1 cellular context compared by ENCODE assay signal in the genomic region with DNA sequence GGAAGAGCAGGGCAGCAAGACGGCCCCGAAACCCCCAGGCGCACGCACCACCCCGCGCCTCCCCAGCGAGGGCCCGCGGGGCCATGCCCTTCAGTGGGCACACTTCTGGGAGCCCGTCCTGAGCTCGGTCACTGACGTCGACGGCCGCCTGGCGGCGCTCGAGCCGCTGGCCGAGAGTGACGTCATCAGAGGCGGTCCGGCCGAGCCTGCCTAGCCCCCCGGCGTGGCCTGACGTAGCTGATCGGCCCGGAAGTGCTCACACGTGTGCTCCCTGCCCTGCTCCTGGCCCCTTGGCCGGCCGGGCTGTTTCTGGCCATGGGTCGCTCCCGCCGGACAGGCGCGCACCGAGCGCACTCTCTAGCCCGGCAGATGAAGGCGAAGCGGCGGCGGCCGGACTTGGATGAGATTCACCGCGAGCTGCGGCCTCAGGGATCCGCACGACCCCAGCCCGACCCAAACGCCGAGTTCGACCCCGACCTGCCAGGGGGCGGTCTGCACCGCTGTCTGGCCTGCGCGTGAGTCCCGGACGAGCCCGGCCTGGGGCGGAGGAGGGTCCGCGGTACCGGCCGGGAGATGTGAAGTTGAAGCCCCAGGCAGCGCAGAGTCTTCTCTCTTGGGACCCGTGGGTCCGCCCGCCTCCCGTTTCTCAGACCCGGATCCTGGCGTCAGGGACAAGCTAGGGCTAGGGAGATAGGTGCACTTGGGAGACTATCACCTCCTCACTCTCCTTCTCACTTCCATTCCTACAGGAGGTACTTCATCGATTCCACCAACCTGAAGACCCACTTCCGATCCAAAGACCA.
A peak's percentile ranks its signal among the peaks of the same experiment; 100 is the strongest.
TF ChIP-seq lines count a peak whose summit lies in the region.

TSS of gene ZNF593 (plus strand) at position 240 of the 803 bp plus-strand sequence. CDS start at position 316, 76 bp downstream.

TF ChIP-seq in HCT116, 20 proteins besides CTCF, POLR2A, EP300 and RAD21 (continued from another document):
- TF ChIP-seq, protein P1, sequence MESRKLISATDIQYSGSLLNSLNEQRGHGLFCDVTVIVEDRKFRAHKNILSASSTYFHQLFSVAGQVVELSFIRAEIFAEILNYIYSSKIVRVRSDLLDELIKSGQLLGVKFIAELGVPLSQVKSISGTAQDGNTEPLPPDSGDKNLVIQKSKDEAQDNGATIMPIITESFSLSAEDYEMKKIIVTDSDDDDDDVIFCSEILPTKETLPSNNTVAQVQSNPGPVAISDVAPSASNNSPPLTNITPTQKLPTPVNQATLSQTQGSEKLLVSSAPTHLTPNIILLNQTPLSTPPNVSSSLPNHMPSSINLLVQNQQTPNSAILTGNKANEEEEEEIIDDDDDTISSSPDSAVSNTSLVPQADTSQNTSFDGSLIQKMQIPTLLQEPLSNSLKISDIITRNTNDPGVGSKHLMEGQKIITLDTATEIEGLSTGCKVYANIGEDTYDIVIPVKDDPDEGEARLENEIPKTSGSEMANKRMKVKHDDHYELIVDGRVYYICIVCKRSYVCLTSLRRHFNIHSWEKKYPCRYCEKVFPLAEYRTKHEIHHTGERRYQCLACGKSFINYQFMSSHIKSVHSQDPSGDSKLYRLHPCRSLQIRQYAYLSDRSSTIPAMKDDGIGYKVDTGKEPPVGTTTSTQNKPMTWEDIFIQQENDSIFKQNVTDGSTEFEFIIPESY (IDR thresholded peaks at IDR 0.05; ENCODE audit: extremely low read depth, insufficient replicate concordance, low read length): peak; percentile 43
